In the genomic region with DNA sequence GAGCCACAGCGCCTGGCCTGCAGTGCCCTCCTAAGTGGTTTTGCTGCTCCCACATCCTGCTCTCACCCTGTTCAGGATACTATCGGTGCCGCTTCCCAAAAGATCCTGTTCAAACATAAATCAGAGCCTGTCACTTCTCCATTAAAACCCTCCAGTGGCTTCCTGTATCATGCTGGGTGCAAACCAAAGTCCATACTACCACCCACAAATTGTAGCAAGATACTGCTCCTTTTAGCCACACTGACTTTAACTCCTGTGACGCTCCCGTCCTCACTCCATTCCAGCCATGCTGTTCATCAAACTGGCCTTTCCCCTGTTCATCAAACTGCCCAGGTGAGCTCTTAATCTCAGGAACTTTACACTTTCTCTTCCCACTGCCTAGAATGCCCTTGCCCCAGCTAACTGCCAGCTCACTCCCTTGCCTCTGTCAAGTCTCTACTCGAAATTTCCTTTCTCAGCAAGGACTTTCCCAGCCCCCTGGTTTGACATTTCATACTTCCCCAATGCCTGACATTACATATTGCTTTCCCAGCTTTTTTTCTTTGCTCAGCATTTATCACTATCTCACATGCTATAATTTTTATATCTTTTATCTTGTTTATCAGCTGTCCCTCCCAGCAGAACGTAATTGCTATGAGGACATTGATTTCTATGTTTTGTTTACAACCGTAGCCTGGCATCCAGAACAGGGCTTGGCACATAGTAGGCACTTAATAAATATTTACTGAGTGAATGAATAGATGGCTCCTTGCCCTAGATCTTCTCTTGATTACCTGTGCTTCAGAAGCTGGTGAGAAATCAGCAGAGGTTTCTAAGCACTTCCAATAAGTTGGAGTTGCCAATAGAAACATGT, we compare ENCODE assay signal across 8 cellular contexts. TPM values are rescaled to one million over a fixed set of nuclear protein-coding genes. Genes with fewer than 3 reads are reported as not detected.
DNase-seq lines count a peak whose midpoint lies in the region; ATAC-seq and TF ChIP-seq lines count a peak whose summit lies in the region.

No MANE protein-coding gene starts in this region.

- H2AFZ ChIP-seq in PC-3 (ENCODE audit: low read length), result peak overlapping the region; percentile 26
- peak overlapping the region; percentile 4 for H2AFZ ChIP-seq in osteoblast (ENCODE audit: low read length)

- POLR2A ChIA-PET in PC-3 (lab: Charles Lee; ENCODE audit: unreplicated experiment), result interaction anchor here (0.5 to 1.3 kb wide), 4 partner anchors 14 to 83 kb away, joined by 3 to 6 read pairs (median 3); a partner anchor contains a TSS

- H3K9me3 Mint-ChIP-seq in CD14-positive monocyte, result peaks cover 0 to 2% (median 0%) of the 10 kb centered on the region in 7 donors

- peaks cover 0 to 10% (median 4%) of the 10 kb centered on the region in 3 donors for H3K27me3 Mint-ChIP-seq in CD14-positive monocyte (ENCODE audit: low read depth in 3 of 3)

- H3K36me3 ChIP-seq in PC-3 (ENCODE audit: low read depth, low read length), result no peaks in the 10 kb centered on the region
- H3K36me3 ChIP-seq in esophagus squamous epithelium, result no peaks in the 10 kb centered on the region
- H3K36me3 ChIP-seq in osteoblast (ENCODE audit: insufficient read depth, low read length), result no peaks in the 10 kb centered on the region

- TF ChIP-seq CTCF in CD14-positive monocyte (IDR thresholded peaks at IDR 0.05) (no peak), PC-3 (conservative IDR thresholded peaks at IDR 0.05; ENCODE audit: low read depth, low read length) (0 out of 2 replicates have a peak, but pooled peaks have one; percentile 10), esophagus squamous epithelium (IDR thresholded peaks at IDR 0.05) (no peak), osteoblast (IDR thresholded peaks at IDR 0.05; ENCODE audit: extremely low read depth, low read depth, low read length) (no peak), omental fat pad (IDR thresholded peaks at IDR 0.05) (no peak)

- H3K27me3 ChIP-seq in PC-3 (ENCODE audit: low read length) (no peaks in the 10 kb centered on the region), esophagus squamous epithelium (peaks cover 0 to 26% (median 0%) of the 10 kb centered on the region in 4 donors), osteoblast (ENCODE audit: insufficient read depth, low read length) (no peaks in the 10 kb centered on the region)

- H3K27ac Mint-ChIP-seq in CD14-positive monocyte, result peak overlapping the region in 3 of 7 donors; percentile 17 to 63 (median 30)

- intact Hi-C loops in CD14-positive monocyte (cut with micrococcal nuclease), result no loop called here
- intact Hi-C loops in PC-3 (cut with micrococcal nuclease), result loop anchor here (1.0 to 2.0 kb wide), 4 partner anchors 26 to 46 kb away; no protein-coding TSS in a partner anchor
- intact Hi-C loops in esophagus squamous epithelium (cut with DNase I), result no loop called here

- peaks cover 24% of the 10 kb centered on the region for H3F3A ChIP-seq in PC-3 (ENCODE audit: low read length, unreplicated experiment)

- H3K9ac ChIP-seq in PC-3 (ENCODE audit: low read length), result peak overlapping the region; percentile 90

- H3K79me2 ChIP-seq in PC-3 (ENCODE audit: low read length) (no peaks in the 10 kb centered on the region), osteoblast (ENCODE audit: insufficient read depth, low read length) (no peaks in the 10 kb centered on the region)

- TSS peak; percentile 82 for BruUV-seq in PC-3 (replicated peaks; lab: Mats Ljungman, UMichigan)

- no peaks in the 10 kb centered on the region for H3K9me2 ChIP-seq in PC-3 (replicated peaks; ENCODE audit: low read length)

- 24 to 50% methylated on average over 8 of the region's 8 CpGs for WGBS in esophagus squamous epithelium, 2 donors

- H3K4me2 ChIP-seq in PC-3 (ENCODE audit: low read length), result peak overlapping the region; percentile 80
- H3K4me2 ChIP-seq in osteoblast (ENCODE audit: insufficient read depth, low read length), result peak overlapping the region; percentile 79

- H3K4me3 ChIP-seq in PC-3 (ENCODE audit: low read length) (peak overlapping the region; percentile 50), esophagus squamous epithelium (no peak overlapping the region), osteoblast (ENCODE audit: insufficient read depth, low read length) (peak overlapping the region; percentile 45)

- TF ChIP-seq POLR2A in esophagus squamous epithelium (IDR thresholded peaks at IDR 0.05), result no peak

- H4K20me1 ChIP-seq in PC-3 (ENCODE audit: low read length), result no peaks in the 10 kb centered on the region
- H4K20me1 ChIP-seq in osteoblast (ENCODE audit: insufficient read depth, low read length), result no peaks in the 10 kb centered on the region

- peak; percentile 23 for ATAC-seq in PC-3
- no peak for ATAC-seq in omental fat pad (ENCODE audit: low FRiP score)

- peaks cover 46% of the 10 kb centered on the region for H3K4me1 ChIP-seq in PC-3 (ENCODE audit: insufficient read depth, low read length)
- peaks cover 14 to 36% (median 17%) of the 10 kb centered on the region in 3 donors for H3K4me1 ChIP-seq in esophagus squamous epithelium
- H3K4me1 ChIP-seq in osteoblast (ENCODE audit: insufficient read depth, low read length), result peaks cover 36% of the 10 kb centered on the region

- CTCF ChIA-PET in PC-3 (lab: Charles Lee), result interaction anchor here (0.6 to 1.5 kb wide), 5 partner anchors 29 to 207 kb away, joined by 3 to 11 read pairs (median 3); no protein-coding TSS in a partner anchor

- peaks cover 57% of the 10 kb centered on the region for H3K4me1 Mint-ChIP-seq in CD14-positive monocyte

- DNase-seq in CD14-positive monocyte (ENCODE audit: low spot score) (no peak), PC-3 (peak; percentile 96), esophagus squamous epithelium (lab: John Stamatoyannopoulos, UW) (no peak), osteoblast (ENCODE audit: insufficient read length, low spot score, missing footprints) (no peak), DMS53 (lab: John Stamatoyannopoulos, UW) (no peak), GF-D8 (lab: John Stamatoyannopoulos, UW) (no peak), omental fat pad (ENCODE audit: low spot score) (no peak), iPS-NIHi11 (ENCODE audit: low spot score) (no peak)

- H3K9me3 ChIP-seq in PC-3 (ENCODE audit: low read length) (no peaks in the 10 kb centered on the region), esophagus squamous epithelium (no peaks in the 10 kb centered on the region), osteoblast (ENCODE audit: low read depth, low read length) (no peaks in the 10 kb centered on the region)

- H3K4me3 Mint-ChIP-seq in CD14-positive monocyte, result peak overlapping the region; percentile 37 to 71

- peaks cover 0 to 4% of the 10 kb centered on the region in 2 donors for H3K36me3 Mint-ChIP-seq in CD14-positive monocyte

- H3K27ac ChIP-seq in PC-3 (ENCODE audit: low read length), result peak overlapping the region; percentile 98
- H3K27ac ChIP-seq in esophagus squamous epithelium, result peak overlapping the region in 3 of 4 donors; percentile 40 to 64 (median 47)
- H3K27ac ChIP-seq in osteoblast (ENCODE audit: low read depth, low read length), result peak overlapping the region; percentile 95

RNA-seq across cellular contexts. Expression of a gene that starts 44.3 kb away (rescaled TPM):
- polyA plus RNA-seq in CD14-positive monocyte, result 1 to 10 TPM; 2.2 to 4.5 TPM
- 68.2 and 76.6 TPM in 2 replicates for total RNA-seq in PC-3 (2014; rRNA removed)
- 10 to 100 TPM in 2 of 4 donors, 1 to 10 TPM in 2; 7.0 to 22.7 (median 13.0) TPM for total RNA-seq in esophagus squamous epithelium
- total RNA-seq in osteoblast, result 90.5 and 115 TPM in 2 replicates
- total RNA-seq in omental fat pad, result 10 to 100 TPM; 26.8 to 38.1 (median 29.5) TPM

Comparison
In these comparisons a context has a peak if more than half of its experiments do, and no peak if none do; other contexts are left out.
1. H3K27ac ChIP-seq: peak in every context shown above with its lines; median percentile 98 in PC-3; 95 in osteoblast; 47 in esophagus squamous epithelium.
2. H3K4me3 ChIP-seq: peak in PC-3 (single experiment) and osteoblast (single experiment); none in esophagus squamous epithelium (0 of 4).